ENCODE assay signal across 8 cellular contexts in the genomic region with DNA sequence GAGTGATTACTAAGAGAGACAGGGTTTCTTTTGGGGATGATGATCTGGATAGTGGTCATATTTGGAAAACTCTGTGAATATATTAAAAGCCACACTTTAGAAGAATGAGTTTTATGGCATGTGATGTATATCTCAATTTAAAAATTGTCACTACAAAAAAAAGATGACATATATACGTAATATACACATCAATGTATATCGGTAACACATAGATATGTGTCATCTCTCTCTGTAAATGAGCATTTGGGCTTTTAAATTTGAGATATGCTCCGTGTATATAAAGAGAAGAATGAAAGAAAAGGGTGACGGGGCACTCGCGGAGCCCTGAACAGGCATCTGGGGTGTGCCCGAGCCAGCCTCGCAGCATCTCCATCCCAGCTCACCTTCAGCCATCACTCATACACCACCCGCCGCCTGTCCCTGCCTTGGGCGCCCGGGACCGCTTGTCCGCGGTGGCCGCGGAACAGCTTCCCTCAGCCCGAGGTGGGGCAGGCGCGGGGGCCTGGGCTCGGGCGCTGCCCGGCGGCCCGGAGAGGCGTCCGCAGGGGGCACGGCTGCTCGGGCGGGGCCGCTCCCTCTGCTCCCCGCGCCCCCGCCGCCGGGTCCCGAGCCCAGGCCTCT. TPM values are rescaled to one million over a fixed set of nuclear protein-coding genes. Genes with fewer than 3 reads are reported as not detected.
DNase-seq lines count a peak whose midpoint lies in the region; ATAC-seq, FAIRE-seq and TF ChIP-seq lines count a peak whose summit lies in the region.

No MANE protein-coding gene starts in this region.

- intact Hi-C loops in CD4-positive, alpha-beta memory T cell (cut with micrococcal nuclease), result loop anchor here (1.0 to 5.0 kb wide), 7 partner anchors 29 to 576 kb away; partner anchors contain the start of genes CHST11, NOPCHAP1 and WASHC4
- intact Hi-C loops in pancreas (cut with DNase I), result no loop called here

- peaks cover 0 to 1% of the 10 kb centered on the region in 2 donors for H3K27me3 Mint-ChIP-seq in CD4-positive, alpha-beta memory T cell

- no peak for FAIRE-seq in pancreas (lab: Jason Lieb, UNC)

- peaks cover 17% of the 10 kb centered on the region for H3K4me1 ChIP-seq in CD4-positive, alpha-beta memory T cell (ENCODE audit: insufficient read depth, low read length)
- H3K4me1 ChIP-seq in pancreas, result peaks cover 10 to 36% (median 31%) of the 10 kb centered on the region in 3 donors

- H3K27ac Mint-ChIP-seq in CD4-positive, alpha-beta memory T cell, result peak overlapping the region; percentile 61 to 83 (median 71)

- H3K27me3 ChIP-seq in CD4-positive, alpha-beta memory T cell (ENCODE audit: insufficient read depth, low read length), result no peaks in the 10 kb centered on the region
- H3K27me3 ChIP-seq in pancreas, result no peaks in the 10 kb centered on the region

- POLR2A ChIA-PET in CD4-positive, alpha-beta memory T cell (lab: Charles Lee; ENCODE audit: partially characterized antibody), result interaction anchor here (1.9 kb wide), 1 partner anchor 80 kb away, joined by 4 read pairs; no protein-coding TSS in a partner anchor

- peak overlapping the region; percentile 84 to 97 (median 87) for H3K4me3 Mint-ChIP-seq in CD4-positive, alpha-beta memory T cell

- ATAC-seq in GM21526 (IDR thresholded peaks at IDR 0.05; ENCODE audit: low FRiP score, unreplicated experiment) (peak; percentile 24), pancreas (peak in 3 of 4 donors; percentile 26 to 41 (median 28)), GM21367 (IDR thresholded peaks at IDR 0.05; ENCODE audit: unreplicated experiment) (no peak)

- H3K4me3 ChIP-seq in CD4-positive, alpha-beta memory T cell (ENCODE audit: low read length in 2 of 2), result peak overlapping the region in 1 of 2 donors; percentile 48
- peak overlapping the region; percentile 77 for H3K4me3 ChIP-seq in fibroblast of pulmonary artery (replicated peaks; ENCODE audit: low read depth, low read length)
- H3K4me3 ChIP-seq in pancreas, result peak overlapping the region; percentile 78 to 89 (median 86)

- no peaks in the 10 kb centered on the region for H3K9me3 ChIP-seq in CD4-positive, alpha-beta memory T cell (ENCODE audit: control insufficient read depth in 1 of 2, low read length in 2 of 2)
- no peaks in the 10 kb centered on the region for H3K9me3 ChIP-seq in pancreas

- WGBS in pancreas, 2 donors, result 1 to 2% methylated on average over 26 to 37 of the region's 37 CpGs

- DNase-seq in CD4-positive, alpha-beta memory T cell, result peak in 4 of 5 donors; percentile 26 to 50 (median 33)
- DNase-seq in LoVo (ENCODE audit: low spot score) (peak; percentile 44), activated T-cell treated with anti-CD3 and anti-CD28 coated beads for 4 hours (peak; percentile 14), fibroblast of pulmonary artery (ENCODE audit: low read depth) (no peak), pancreas (peak in 2 of 6 donors; percentile 48 to 85), cortex of kidney (lab: John Stamatoyannopoulos, UW) (no peak)

- CTCF ChIA-PET in CD4-positive, alpha-beta memory T cell (lab: Charles Lee; ENCODE audit: partially characterized antibody), result interaction anchor here (1.0 to 1.6 kb wide), 3 partner anchors 11 to 576 kb away, joined by 3 to 5 read pairs (median 4); no protein-coding TSS in a partner anchor

- H3K27ac ChIP-seq in CD4-positive, alpha-beta memory T cell (ENCODE audit: low read depth, low read length), result peak overlapping the region; percentile 40
- peak overlapping the region; percentile 67 to 93 (median 88) for H3K27ac ChIP-seq in pancreas

- peaks cover 0 to 4% of the 10 kb centered on the region in 2 donors for H3K36me3 Mint-ChIP-seq in CD4-positive, alpha-beta memory T cell

- H3K36me3 ChIP-seq in CD4-positive, alpha-beta memory T cell (ENCODE audit: insufficient read depth, low read length), result no peaks in the 10 kb centered on the region
- no peaks in the 10 kb centered on the region for H3K36me3 ChIP-seq in pancreas

- no peaks in the 10 kb centered on the region for H3K9me3 Mint-ChIP-seq in CD4-positive, alpha-beta memory T cell

- TF ChIP-seq CTCF in fibroblast of pulmonary artery (IDR thresholded peaks at IDR 0.05; ENCODE audit: low read length, missing control alignments) (no peak), pancreas (IDR thresholded peaks at IDR 0.05) (no peak)

- H3K4me1 Mint-ChIP-seq in CD4-positive, alpha-beta memory T cell, result peaks cover 13 to 30% (median 21%) of the 10 kb centered on the region in 4 donors

RNA-seq across cellular contexts. Expression of gene SLC41A2, which starts 0.6 kb away (rescaled TPM):
- total RNA-seq in CD4-positive, alpha-beta memory T cell, result 1 to 10 TPM; 3.6 to 3.7 TPM
- polyA plus RNA-seq in CD4-positive, alpha-beta memory T cell, result under 1 TPM; 0.07 to 0.41 TPM
- 10 to 100 TPM; 25.1 to 41.9 (median 32.3) TPM for total RNA-seq in pancreas
- polyA plus RNA-seq in pancreas, result 1 to 10 TPM; 6.3 to 6.9 TPM

RNA-seq across cellular contexts. Expression of gene NOPCHAP1, which starts 28.6 kb away (rescaled TPM):
- total RNA-seq in CD4-positive, alpha-beta memory T cell, result 10 to 100 TPM; 15.7 to 16.2 TPM
- polyA plus RNA-seq in CD4-positive, alpha-beta memory T cell, result 10 to 100 TPM; 12.1 to 13.5 TPM
- 10 to 100 TPM; 12.9 to 21.5 (median 15.1) TPM for total RNA-seq in pancreas
- 1 to 10 TPM; 7.2 to 7.6 TPM for polyA plus RNA-seq in pancreas

Comparison
In these comparisons a context has a peak if more than half of its experiments do, and no peak if none do; other contexts are left out.
1. DNase-seq: peak in CD4-positive, alpha-beta memory T cell (4 of 5), LoVo (single experiment) and activated T-cell treated with anti-CD3 and anti-CD28 coated beads for 4 hours (single experiment); none in fibroblast of pulmonary artery (single experiment) and cortex of kidney (single experiment).
2. RNA of gene SLC41A2, which starts 0.6 kb away (total RNA-seq): 25.1 to 41.9 TPM in pancreas; 3.6 to 3.7 TPM in CD4-positive, alpha-beta memory T cell; every median in the first group is over 4 times any median in the second.